In the genomic region with DNA sequence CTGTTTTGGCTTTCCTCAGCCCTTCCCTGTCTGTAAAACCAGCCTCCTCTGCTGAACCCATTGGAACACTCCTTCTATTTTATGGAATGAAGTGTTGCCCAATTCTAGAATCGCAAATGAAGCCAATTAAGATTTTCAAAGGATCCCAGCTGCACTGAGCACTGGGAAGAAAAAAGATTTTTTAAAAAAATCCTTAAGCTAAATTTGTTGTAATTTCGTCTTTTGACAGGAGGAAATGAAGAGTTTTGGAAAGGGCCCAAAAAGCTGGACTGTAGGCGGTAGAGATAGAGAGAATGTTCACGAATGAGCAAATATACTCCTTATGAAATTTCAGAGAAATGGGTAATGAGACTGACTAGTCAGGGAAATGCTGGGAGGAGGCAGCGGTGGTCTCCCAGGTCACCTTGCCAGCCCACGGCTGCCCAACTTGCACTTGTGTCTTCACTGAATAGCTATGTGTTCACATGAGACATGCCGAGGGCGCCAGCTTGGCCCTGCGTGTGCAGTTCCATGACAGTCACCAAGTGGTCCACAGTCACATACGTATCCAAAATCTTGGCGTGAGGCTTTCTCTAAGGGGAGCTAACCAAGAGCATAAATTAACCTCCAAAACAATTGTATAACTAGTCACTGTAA, we compare ENCODE assay signal across 19 cellular contexts.
DNase-seq lines count a peak whose midpoint lies in the region; ATAC-seq and TF ChIP-seq lines count a peak whose summit lies in the region.
"Had no signal": no experiment of that assay in that cellular context is flagged by ENCODE, and none has a peak within 500 bp of the region (broad histone marks: within the 10 kb centered on the region; RNA-seq: fewer than 3 reads in every experiment).

No MANE protein-coding gene starts in this region.

- H3K9me3 Mint-ChIP-seq in brain, result peaks cover 6 to 16% (median 15%) of the 10 kb centered on the region in 5 experiments

- no peaks in the 10 kb centered on the region for H3K36me3 Mint-ChIP-seq in brain

- H3K36me3 ChIP-seq in lung (ENCODE audit: control insufficient read depth in 2 of 2, insufficient read depth in 2 of 2, low read length in 2 of 2) (no peaks in the 10 kb centered on the region), esophagus muscularis mucosa (no peaks in the 10 kb centered on the region)
- H3K36me3 ChIP-seq: BLaER1 had no signal

- H3K4me1 ChIP-seq in lung (ENCODE audit: control insufficient read depth in 2 of 2, insufficient read depth in 2 of 2, low read length in 2 of 2), result peaks cover 0 to 2% of the 10 kb centered on the region in 2 donors
- peaks cover 0 to 4% (median 0%) of the 10 kb centered on the region in 4 donors for H3K4me1 ChIP-seq in esophagus muscularis mucosa
- H3K4me1 ChIP-seq: A549, BLaER1 had no signal

- no peak overlapping the region for H3K4me3 ChIP-seq in lung
- no peak overlapping the region for H3K4me3 ChIP-seq in esophagus muscularis mucosa
- H3K4me3 ChIP-seq: A549, BLaER1, GM12878 had no signal

- H3K9me3 ChIP-seq in lung (ENCODE audit: control insufficient read depth in 2 of 2, insufficient read depth in 1 of 2, low read length in 1 of 2) (peaks cover 0 to 3% of the 10 kb centered on the region in 2 donors), esophagus muscularis mucosa (no peaks in the 10 kb centered on the region)
- H3K9me3 ChIP-seq: A549 had no signal

- H3K27me3 ChIP-seq in lung (ENCODE audit: control insufficient read depth, insufficient read depth), result no peaks in the 10 kb centered on the region
- no peaks in the 10 kb centered on the region for H3K27me3 ChIP-seq in esophagus muscularis mucosa
- H3K27me3 ChIP-seq: BLaER1 had no signal

- TF ChIP-seq CTCF in brain (conservative IDR thresholded peaks at IDR 0.05) (no peak), lung (IDR thresholded peaks at IDR 0.05; ENCODE audit: control extremely low read depth, extremely low read depth) (no peak), esophagus muscularis mucosa (IDR thresholded peaks at IDR 0.05) (no peak)

- 78 to 82% methylated on average over 11 of the region's 11 CpGs for WGBS in lung, 2 donors
- 71% methylated on average over 9 of the region's 11 CpGs for WGBS in esophagus muscularis mucosa

- TF ChIP-seq EP300 in esophagus muscularis mucosa (IDR thresholded peaks at IDR 0.05), result no peak

- H3K27me3 Mint-ChIP-seq in brain, result no peaks in the 10 kb centered on the region
- H3K27me3 Mint-ChIP-seq: CD4-positive, alpha-beta memory T cell had no signal

- TF ChIP-seq POLR2A in esophagus muscularis mucosa (IDR thresholded peaks at IDR 0.05; ENCODE audit: low read depth), result no peak

- peak; percentile 82 to 84 for ATAC-seq in left cardiac atrium
- ATAC-seq in lung (ENCODE audit: insufficient read depth, low FRiP score), result peak; percentile 32
- ATAC-seq: A549, GM12878, HCT116, Panc1 had no signal

- DNase-seq in left cardiac atrium, result no peak
- no peak for DNase-seq in lung (ENCODE audit: low spot score)
- peak; percentile 63 for DNase-seq in putamen (ENCODE audit: low spot score)
- no peak for DNase-seq in esophagus muscularis mucosa (ENCODE audit: extremely low spot score)
- no peak for DNase-seq in COR-L47 (lab: John Stamatoyannopoulos, UW)
- DNase-seq in DMS53 (lab: John Stamatoyannopoulos, UW), result no peak
- DNase-seq: Calu3; CD4-positive, alpha-beta memory T cell; EL; GOT3; KBM-7; NCI-H1105; NCI-H2081 had no signal

- peak overlapping the region in 3 of 5 experiments; percentile 42 to 80 (median 44) for H3K27ac Mint-ChIP-seq in brain
- H3K27ac Mint-ChIP-seq: CD4-positive, alpha-beta memory T cell had no signal

- intact Hi-C loops in left cardiac atrium (cut with DNase I), result no loop called here
- intact Hi-C loops in esophagus muscularis mucosa (cut with DNase I), result no loop called here

- H3K27ac ChIP-seq in lung (ENCODE audit: low read depth in 1 of 2, low read length in 1 of 2) (no peak overlapping the region), esophagus muscularis mucosa (replicated peaks in 1 of 4) (no peak overlapping the region)
- H3K27ac ChIP-seq: A549, BLaER1 had no signal

- H3K4me3 Mint-ChIP-seq in brain, result no peak overlapping the region
- H3K4me3 Mint-ChIP-seq: CD4-positive, alpha-beta memory T cell had no signal

- H3K4me1 Mint-ChIP-seq in brain, result peaks cover 14% of the 10 kb centered on the region
